In genomic region chr3:51390186-51390585, GRCh38 we compare ENCODE assay signal across 8 cellular contexts. TPM values are rescaled to one million over a fixed set of nuclear protein-coding genes. Genes with fewer than 3 reads are reported as not detected.
DNase-seq lines count a peak whose midpoint lies in the region; ATAC-seq and TF ChIP-seq lines count a peak whose summit lies in the region.

No MANE protein-coding gene starts in this region.

- H3K27ac ChIP-seq in angular gyrus (ENCODE audit: low read depth, low read length) (peak overlapping the region; percentile 77), mesodermal cell (ENCODE audit: low read depth, low read length, severe bottlenecking) (no peak overlapping the region), tibial artery (peak overlapping the region; percentile 67 to 84)

- intact Hi-C loops in tibial artery (cut with DNase I; ENCODE audit: low total_unique reads), result loop anchor here (5.0 to 10.0 kb wide), 2 partner anchors 285 to 773 kb away; partner anchors contain the start of genes MAPKAPK3 and TEX264

- peak overlapping the region; percentile 70 for H3K4me3 Mint-ChIP-seq in activated T-cell treated with anti-CD3 and anti-CD28 coated beads, Interleukin-2, amount 50 U/mL, for 4 hours

- TF ChIP-seq CTCF in tibial artery (IDR thresholded peaks at IDR 0.05), result no peak

- no peak for ATAC-seq in activated T-cell treated with anti-CD3 and anti-CD28 coated beads, Interleukin-2, amount 50 U/mL, for 4 hours

- H3K9me3 ChIP-seq in mesodermal cell (ENCODE audit: control insufficient read depth, low read length), result peaks cover 22% of the 10 kb centered on the region
- H3K9me3 ChIP-seq in tibial artery, result no peaks in the 10 kb centered on the region

- H3K4me1 Mint-ChIP-seq in activated T-cell treated with anti-CD3 and anti-CD28 coated beads, Interleukin-2, amount 50 U/mL, for 4 hours (ENCODE audit: low read depth), result peaks cover 71% of the 10 kb centered on the region

- no peak for DNase-seq in activated T-cell treated with anti-CD3 and anti-CD28 coated beads, Interleukin-2, amount 50 U/mL, for 4 hours
- no peak for DNase-seq in activated T-cell treated with anti-CD3 and anti-CD28 coated beads, Interleukin-2, amount 50 U/mL, for 1 hour
- DNase-seq in tibial artery, result no peak
- DNase-seq in MV-4-11 (lab: John Stamatoyannopoulos, UW), result no peak
- no peak for DNase-seq in GM19238 (ENCODE audit: insufficient read length, low spot score)
- DNase-seq in EL, result no peak

- no peaks in the 10 kb centered on the region for H3K9me3 Mint-ChIP-seq in activated T-cell treated with anti-CD3 and anti-CD28 coated beads, Interleukin-2, amount 50 U/mL, for 4 hours

- H3K36me3 ChIP-seq in mesodermal cell (ENCODE audit: control insufficient read depth, insufficient read depth, low read length) (peaks cover 79% of the 10 kb centered on the region), tibial artery (peaks cover 23 to 58% (median 38%) of the 10 kb centered on the region in 3 donors)

- H3K27me3 Mint-ChIP-seq in activated T-cell treated with anti-CD3 and anti-CD28 coated beads, Interleukin-2, amount 50 U/mL, for 4 hours (ENCODE audit: low read depth), result no peaks in the 10 kb centered on the region

- H3K27me3 ChIP-seq in tibial artery, result no peaks in the 10 kb centered on the region

- peaks cover 43% of the 10 kb centered on the region for H3K36me3 Mint-ChIP-seq in activated T-cell treated with anti-CD3 and anti-CD28 coated beads, Interleukin-2, amount 50 U/mL, for 4 hours (ENCODE audit: insufficient read depth)

- H3K4me1 ChIP-seq in mesodermal cell (ENCODE audit: control insufficient read depth, insufficient read depth, low read length, poor library complexity, severe bottlenecking) (peaks cover 32% of the 10 kb centered on the region), tibial artery (peaks cover 0 to 87% (median 59%) of the 10 kb centered on the region in 4 donors)

- H3K4me3 ChIP-seq in mesodermal cell (ENCODE audit: extremely low read depth, insufficient read depth, low read length, poor library complexity, severe bottlenecking) (peak overlapping the region; percentile 54), tibial artery (no peak overlapping the region)

- 93 to 96% methylated on average over 6 to 7 of the region's 7 CpGs for WGBS in mesodermal cell (ENCODE audit: insufficient coverage in 2 of 2), 2 experiments

RNA-seq across cellular contexts. Expression of gene RBM15B, which starts 0.9 kb away (rescaled TPM):
- 10 to 100 TPM; 42.1 to 43.4 (median 42.3) TPM for total RNA-seq in activated T-cell treated with anti-CD3 and anti-CD28 coated beads, Interleukin-2, amount 50 U/mL, for 4 hours
- polyA plus RNA-seq in mesodermal cell (2013, experiment 1 of 2), result 30.1 TPM
- polyA plus RNA-seq in mesodermal cell (2013, experiment 2 of 2), result 27.6 TPM

RNA-seq across cellular contexts. Expression of gene MANF, which starts 5.1 kb away (rescaled TPM):
- total RNA-seq in activated T-cell treated with anti-CD3 and anti-CD28 coated beads, Interleukin-2, amount 50 U/mL, for 4 hours, result 100 to 1,000 TPM; 226 to 237 (median 236) TPM
- 298 TPM for polyA plus RNA-seq in mesodermal cell (2013, experiment 1 of 2)
- 302 TPM for polyA plus RNA-seq in mesodermal cell (2013, experiment 2 of 2)
